Comparison of ENCODE assay signal across 1 cellular context in the genomic region with DNA sequence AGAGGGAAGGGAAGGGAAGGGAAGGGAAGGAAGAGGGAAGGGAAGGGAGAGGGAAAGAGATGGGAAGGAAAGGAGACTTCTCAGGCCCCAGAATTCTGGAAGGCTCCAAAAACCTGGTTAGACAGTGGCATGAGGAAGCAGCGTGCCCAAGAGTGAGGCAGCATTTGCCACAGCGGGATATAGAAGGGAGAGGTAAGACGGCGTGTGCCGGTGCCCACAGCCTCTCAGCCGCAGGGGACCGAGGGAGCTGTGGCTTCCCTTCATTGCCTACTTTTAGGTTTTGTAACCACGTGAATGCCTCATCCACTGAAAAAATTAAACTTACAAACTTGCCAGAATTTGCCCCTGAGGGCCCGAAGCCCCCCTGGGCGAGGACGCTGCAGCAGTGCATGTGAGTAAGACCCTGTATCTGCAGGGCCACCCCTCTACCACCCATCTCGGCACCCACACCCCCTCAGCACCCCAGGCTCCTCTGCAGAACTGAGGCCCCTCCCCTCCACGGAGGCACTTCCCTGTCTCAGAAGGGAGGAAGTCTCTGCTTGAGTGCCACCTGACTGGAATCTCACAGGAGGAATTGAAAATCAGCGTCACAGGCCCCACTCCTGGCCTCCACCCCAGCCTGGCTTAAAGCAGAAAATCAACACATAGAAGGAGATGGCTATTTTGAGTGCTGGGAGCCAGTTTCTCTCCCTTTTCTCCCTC.
TF ChIP-seq lines count a peak whose summit lies in the region.

No MANE protein-coding gene starts in this region.

TF ChIP-seq in WTC11, 78 proteins besides CTCF, POLR2A, EP300 and RAD21:
- TF ChIP-seq AFF4 (CRISPR knock-in tag; IDR thresholded peaks at IDR 0.05; ENCODE audit: borderline replicate concordance) = no peak
- TF ChIP-seq TEAD1 (CRISPR knock-in tag; IDR thresholded peaks at IDR 0.05) = no peak
- no peak for TF ChIP-seq ZSCAN18 (CRISPR knock-in tag; IDR thresholded peaks at IDR 0.05)
- TF ChIP-seq ZBTB21 (CRISPR knock-in tag; IDR thresholded peaks at IDR 0.05; ENCODE audit: borderline replicate concordance) = no peak
- TF ChIP-seq, protein P1, sequence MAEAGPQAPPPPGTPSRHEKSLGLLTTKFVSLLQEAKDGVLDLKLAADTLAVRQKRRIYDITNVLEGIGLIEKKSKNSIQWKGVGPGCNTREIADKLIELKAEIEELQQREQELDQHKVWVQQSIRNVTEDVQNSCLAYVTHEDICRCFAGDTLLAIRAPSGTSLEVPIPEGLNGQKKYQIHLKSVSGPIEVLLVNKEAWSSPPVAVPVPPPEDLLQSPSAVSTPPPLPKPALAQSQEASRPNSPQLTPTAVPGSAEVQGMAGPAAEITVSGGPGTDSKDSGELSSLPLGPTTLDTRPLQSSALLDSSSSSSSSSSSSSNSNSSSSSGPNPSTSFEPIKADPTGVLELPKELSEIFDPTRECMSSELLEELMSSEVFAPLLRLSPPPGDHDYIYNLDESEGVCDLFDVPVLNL (CRISPR knock-in tag; IDR thresholded peaks at IDR 0.05; ENCODE audit: borderline replicate concordance, low read depth) = no peak
- TF ChIP-seq TCF7 (CRISPR knock-in tag; IDR thresholded peaks at IDR 0.05; ENCODE audit: low read depth) = no peak
